Comparison of ENCODE assay signal across 8 cellular contexts in genomic region chr9:83062653-83063527, GRCh38.
DNase-seq lines count a peak whose midpoint lies in the region; ATAC-seq and TF ChIP-seq lines count a peak whose summit lies in the region.

Gene RASEF, minus strand, starts transcription at chr9:83063142. Its CDS starts 275 bp downstream, at chr9:83062867.

- DNase-seq in COLO668 (lab: John Stamatoyannopoulos, UW; ENCODE audit: unreplicated experiment) (peak; percentile 97), NCI-H1417 (lab: John Stamatoyannopoulos, UW) (peak; percentile 40 to 97 (median 93)), choroid plexus epithelial cell (ENCODE audit: low read depth) (peak; percentile 14), Ammon's horn (ENCODE audit: low spot score) (no peak), hypothalamus (lab: John Stamatoyannopoulos, UW) (no peak)
- no peak for DNase-seq in activated naive CD4-positive, alpha-beta T cell treated with Interleukin-2 at 50 U/mL for 16 hours

- H3K36me3 ChIP-seq in mucosa of rectum (ENCODE audit: control insufficient read depth in 2 of 2, insufficient read depth in 2 of 2, low read length in 2 of 2), result no peaks in the 10 kb centered on the region

- H3K27me3 ChIP-seq in mucosa of rectum (ENCODE audit: control insufficient read depth in 2 of 2, insufficient read depth in 2 of 2, low read length in 2 of 2), result no peaks in the 10 kb centered on the region

- H3K4me1 ChIP-seq in mucosa of rectum (ENCODE audit: control insufficient read depth in 2 of 2, insufficient read depth in 2 of 2, low read length in 2 of 2), result peaks cover 0 to 15% of the 10 kb centered on the region in 2 donors

- H3K9me3 ChIP-seq in mucosa of rectum (ENCODE audit: control insufficient read depth in 2 of 2, low read length in 2 of 2), result no peaks in the 10 kb centered on the region

- no peak for ATAC-seq in GM18519 (IDR thresholded peaks at IDR 0.05; ENCODE audit: low FRiP score, unreplicated experiment)

- peak within 1 kb of the TSS; percentile 78 to 90 for H3K9ac ChIP-seq in mucosa of rectum (ENCODE audit: low read depth in 1 of 2, low read length in 2 of 2)

- H3K27ac ChIP-seq in mucosa of rectum (ENCODE audit: low read depth in 2 of 2, low read length in 2 of 2), result peak within 1 kb of the TSS; percentile 92 to 95

- H3K4me3 ChIP-seq in choroid plexus epithelial cell (ENCODE audit: low read depth, low read length) (peak within 1 kb of the TSS; percentile 40), mucosa of rectum (ENCODE audit: low read length in 2 of 2) (peak within 1 kb of the TSS; percentile 64 to 66)

- no peak for TF ChIP-seq CTCF in choroid plexus epithelial cell (conservative IDR thresholded peaks at IDR 0.05; ENCODE audit: low read depth, low read length)

Comparison
In these comparisons a context has a peak if more than half of its experiments do, and no peak if none do; other contexts are left out.
1. DNase-seq: peak in COLO668 (single experiment), NCI-H1417 (3 of 3) and choroid plexus epithelial cell (single experiment); none in Ammon's horn (single experiment), activated naive CD4-positive, alpha-beta T cell treated with Interleukin-2 at 50 U/mL for 16 hours (single experiment) and hypothalamus (0 of 51).